Comparison of ENCODE assay signal across 9 cellular contexts in the genomic region with DNA sequence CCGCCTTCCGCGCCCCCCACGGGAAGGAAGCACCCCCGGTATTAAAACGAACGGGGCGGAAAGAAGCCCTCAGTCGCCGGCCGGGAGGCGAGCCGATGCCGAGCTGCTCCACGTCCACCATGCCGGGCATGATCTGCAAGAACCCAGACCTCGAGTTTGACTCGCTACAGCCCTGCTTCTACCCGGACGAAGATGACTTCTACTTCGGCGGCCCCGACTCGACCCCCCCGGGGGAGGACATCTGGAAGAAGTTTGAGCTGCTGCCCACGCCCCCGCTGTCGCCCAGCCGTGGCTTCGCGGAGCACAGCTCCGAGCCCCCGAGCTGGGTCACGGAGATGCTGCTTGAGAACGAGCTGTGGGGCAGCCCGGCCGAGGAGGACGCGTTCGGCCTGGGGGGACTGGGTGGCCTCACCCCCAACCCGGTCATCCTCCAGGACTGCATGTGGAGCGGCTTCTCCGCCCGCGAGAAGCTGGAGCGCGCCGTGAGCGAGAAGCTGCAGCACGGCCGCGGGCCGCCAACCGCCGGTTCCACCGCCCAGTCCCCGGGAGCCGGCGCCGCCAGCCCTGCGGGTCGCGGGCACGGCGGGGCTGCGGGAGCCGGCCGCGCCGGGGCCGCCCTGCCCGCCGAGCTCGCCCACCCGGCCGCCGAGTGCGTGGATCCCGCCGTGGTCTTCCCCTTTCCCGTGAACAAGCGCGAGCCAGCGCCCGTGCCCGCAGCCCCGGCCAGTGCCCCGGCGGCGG.
DNase-seq lines count a peak whose midpoint lies in the region; ATAC-seq, FAIRE-seq and TF ChIP-seq lines count a peak whose summit lies in the region.
"Had no signal": no experiment of that assay in that cellular context is flagged by ENCODE, and none has a peak within 500 bp of the region (broad histone marks: within the 10 kb centered on the region; RNA-seq: fewer than 3 reads in every experiment).

No MANE protein-coding gene starts in this region.

- TF ChIP-seq CTCF in WERI-Rb-1 (IDR thresholded peaks at IDR 0.05; ENCODE audit: low read depth, low read length) (no peak), retinal pigment epithelial cell (conservative IDR thresholded peaks at IDR 0.05; ENCODE audit: low read depth, low read length) (no peak)

- no peak for ATAC-seq in HG02678 (IDR thresholded peaks at IDR 0.05; ENCODE audit: unreplicated experiment)

- DNase-seq in NCI-H187 (lab: John Stamatoyannopoulos, UW) (peak; percentile 42 to 75), NCI-H187 treated with DMSO at 0.1 percent for 48 hours (lab: John Stamatoyannopoulos, UW) (no peak), WERI-Rb-1 (peak; percentile 82), iPS DF 6.9 (ENCODE audit: low read depth, low spot score) (no peak), retinal pigment epithelial cell (ENCODE audit: low read depth) (no peak), RCC 7860 (ENCODE audit: low spot score) (no peak), DMS153 treated with DMSO at 0.1 percent for 48 hours (lab: John Stamatoyannopoulos, UW; ENCODE audit: unreplicated experiment) (no peak)

- H3K27me3 ChIP-seq in WERI-Rb-1 (ENCODE audit: insufficient read depth, low read depth, severe bottlenecking) (no peaks in the 10 kb centered on the region), iPS DF 6.9 (ENCODE audit: control insufficient read depth, insufficient read depth, low read length) (no peaks in the 10 kb centered on the region)

- H3K9me3 ChIP-seq in WERI-Rb-1 (ENCODE audit: severe bottlenecking) (no peaks in the 10 kb centered on the region), iPS DF 6.9 (ENCODE audit: control insufficient read depth, insufficient read depth, low read length) (no peaks in the 10 kb centered on the region)

- no peak for FAIRE-seq in RCC 7860 (lab: Jason Lieb, UNC)
- FAIRE-seq: islet of Langerhans had no signal

- H3K36me3 ChIP-seq in WERI-Rb-1 (peaks cover 63% of the 10 kb centered on the region), iPS DF 6.9 (ENCODE audit: control insufficient read depth, insufficient read depth, low read length) (peaks cover 10% of the 10 kb centered on the region)

- H3K4me3 ChIP-seq in WERI-Rb-1 (ENCODE audit: low read depth, low read length) (peak overlapping the region; percentile 67), iPS DF 6.9 (ENCODE audit: low read length) (peak overlapping the region; percentile 98), retinal pigment epithelial cell (ENCODE audit: low read length) (peak overlapping the region; percentile 60)

- H3K4me1 ChIP-seq in iPS DF 6.9 (ENCODE audit: control insufficient read depth, insufficient read depth, low read length): peaks cover 2% of the 10 kb centered on the region

- no CpG with 5 or more reads among the region's 90 CpGs for WGBS in iPS DF 6.9 (ENCODE audit: insufficient coverage, insufficient read length)

- H3K27ac ChIP-seq in WERI-Rb-1 (peak overlapping the region; percentile 98), iPS DF 6.9 (ENCODE audit: low read length) (no peak overlapping the region)

Comparison
In these comparisons a context has a peak if more than half of its experiments do, and no peak if none do; other contexts are left out.
1. DNase-seq: peak in NCI-H187 (2 of 2) and WERI-Rb-1 (single experiment); none in NCI-H187 treated with DMSO at 0.1 percent for 48 hours (single experiment), iPS DF 6.9 (single experiment), retinal pigment epithelial cell (single experiment), RCC 7860 (single experiment) and DMS153 treated with DMSO at 0.1 percent for 48 hours (single experiment).
2. Peak in every context shown above with its lines, with median percentiles within 50 percentile points of each other: H3K4me3 ChIP-seq.